In genomic region chr15:90750186-90750585, GRCh38 we compare ENCODE assay signal across 10 cellular contexts. TPM values are rescaled to one million over a fixed set of nuclear protein-coding genes. Genes with fewer than 3 reads are reported as not detected.
DNase-seq lines count a peak whose midpoint lies in the region; ATAC-seq, FAIRE-seq and TF ChIP-seq lines count a peak whose summit lies in the region.
"Had no signal": no experiment of that assay in that cellular context is flagged by ENCODE, and none has a peak within 500 bp of the region (broad histone marks: within the 10 kb centered on the region; RNA-seq: fewer than 3 reads in every experiment).

No MANE protein-coding gene starts in this region.

- CTCF ChIA-PET in activated CD4-positive, alpha-beta T cell treated with anti-CD3 and anti-CD28 coated beads for 36 hours (lab: Charles Lee): interaction anchor here (0.8 to 0.9 kb wide), 3 partner anchors 49 to 100 kb away, joined by 3 read pairs; no protein-coding TSS in a partner anchor

- H3K79me2 ChIP-seq in KMS-11 (ENCODE audit: insufficient read depth, low read depth) (peaks cover 21% of the 10 kb centered on the region; the same call in 1 of the 2 replicates), trophoblast cell (ENCODE audit: control insufficient read depth, insufficient read depth, low read length, poor library complexity) (no peaks in the 10 kb centered on the region)

- H3K36me3 ChIP-seq in KMS-11 (ENCODE audit: insufficient read depth) (0 out of 2 replicates have a peak, but pooled peaks cover 7% of the 10 kb centered on the region), trophoblast cell (ENCODE audit: control insufficient read depth in 1 of 2, insufficient read depth in 2 of 2, low read length in 2 of 2) (peaks cover 3% of the 10 kb centered on the region in 2 experiments), tibial nerve (no peaks in the 10 kb centered on the region)
- H3K36me3 ChIP-seq: heart left ventricle had no signal

- no peak overlapping the region for H3K14ac ChIP-seq in trophoblast cell (ENCODE audit: low read length)

- no peak overlapping the region for H3K4ac ChIP-seq in trophoblast cell (ENCODE audit: low read depth, low read length)

- H4K12ac ChIP-seq in trophoblast cell (ENCODE audit: low read depth, low read length): no peak overlapping the region

- peaks cover 25% of the 10 kb centered on the region for H3K4me1 Mint-ChIP-seq in activated CD4-positive, alpha-beta T cell treated with anti-CD3 and anti-CD28 coated beads for 36 hours
- H3K4me1 Mint-ChIP-seq in activated T-cell treated with anti-CD3 and anti-CD28 coated beads, Interleukin-2, amount 50 U/mL, for 4 hours (ENCODE audit: low read depth): peaks cover 11% of the 10 kb centered on the region

- H3K9me3 ChIP-seq in trophoblast cell (ENCODE audit: insufficient read depth, low read depth, low read length): no peaks in the 10 kb centered on the region
- H3K9me3 ChIP-seq in tibial nerve: no peaks in the 10 kb centered on the region
- H3K9me3 ChIP-seq: heart left ventricle had no signal

- peak; percentile 63 for DNase-seq in activated CD4-positive, alpha-beta T cell treated with anti-CD3 and anti-CD28 coated beads for 36 hours
- DNase-seq in activated CD4-positive, alpha-beta T cell treated with anti-CD3 and anti-CD28 coated beads for 1 hour: no peak
- DNase-seq in activated T-cell treated with anti-CD3 and anti-CD28 coated beads, Interleukin-2, amount 50 U/mL, for 4 hours: no peak
- DNase-seq in trophoblast cell (peak; percentile 25 to 67), urothelium cell line (ENCODE audit: low spot score) (no peak), tibial nerve (ENCODE audit: low spot score in 2 of 2) (no peak)
- DNase-seq: heart left ventricle had no signal

- FAIRE-seq in urothelium cell line (lab: Jason Lieb, UNC): no peak

- H3K9me3 Mint-ChIP-seq in activated CD4-positive, alpha-beta T cell treated with anti-CD3 and anti-CD28 coated beads for 36 hours (ENCODE audit: low read depth): no peaks in the 10 kb centered on the region
- no peaks in the 10 kb centered on the region for H3K9me3 Mint-ChIP-seq in activated T-cell treated with anti-CD3 and anti-CD28 coated beads, Interleukin-2, amount 50 U/mL, for 4 hours

- no peak overlapping the region for H2AK5ac ChIP-seq in trophoblast cell (ENCODE audit: low read length)

- H3K27me3 ChIP-seq in KMS-11 (ENCODE audit: insufficient read depth, low read depth) (no peaks in the 10 kb centered on the region), trophoblast cell (ENCODE audit: insufficient read depth, low read length) (no peaks in the 10 kb centered on the region), tibial nerve (no peaks in the 10 kb centered on the region)
- H3K27me3 ChIP-seq: heart left ventricle had no signal

- peak; percentile 80 for ATAC-seq in activated CD4-positive, alpha-beta T cell treated with anti-CD3 and anti-CD28 coated beads for 36 hours
- ATAC-seq in activated T-cell treated with anti-CD3 and anti-CD28 coated beads, Interleukin-2, amount 50 U/mL, for 4 hours: peak; percentile 80 to 81
- ATAC-seq in HG03097 (IDR thresholded peaks at IDR 0.05; ENCODE audit: low FRiP score, unreplicated experiment): no peak
- ATAC-seq: heart left ventricle, sciatic nerve had no signal

- no peak overlapping the region for H2BK120ac ChIP-seq in trophoblast cell (ENCODE audit: insufficient read depth, low read length, poor library complexity)

- H3K36me3 Mint-ChIP-seq in activated CD4-positive, alpha-beta T cell treated with anti-CD3 and anti-CD28 coated beads for 36 hours (ENCODE audit: low read depth): peaks cover 52% of the 10 kb centered on the region
- H3K36me3 Mint-ChIP-seq in activated T-cell treated with anti-CD3 and anti-CD28 coated beads, Interleukin-2, amount 50 U/mL, for 4 hours (ENCODE audit: insufficient read depth): peaks cover 21% of the 10 kb centered on the region

- POLR2A ChIA-PET in activated CD4-positive, alpha-beta T cell treated with anti-CD3 and anti-CD28 coated beads for 36 hours (lab: Charles Lee): no interaction called here

- H3K4me2 ChIP-seq in KMS-11 (peak overlapping the region; percentile 79), trophoblast cell (ENCODE audit: low read length) (no peak overlapping the region)

- H3K18ac ChIP-seq in trophoblast cell (ENCODE audit: low read length): no peak overlapping the region

- H3K4me3 Mint-ChIP-seq in activated CD4-positive, alpha-beta T cell treated with anti-CD3 and anti-CD28 coated beads for 36 hours: peak overlapping the region; percentile 29
- peak overlapping the region; percentile 39 for H3K4me3 Mint-ChIP-seq in activated T-cell treated with anti-CD3 and anti-CD28 coated beads, Interleukin-2, amount 50 U/mL, for 4 hours

- peak overlapping the region; percentile 82 for H3K27ac Mint-ChIP-seq in activated CD4-positive, alpha-beta T cell treated with anti-CD3 and anti-CD28 coated beads for 36 hours

- H3K23ac ChIP-seq in trophoblast cell (ENCODE audit: low read length): no peak overlapping the region

- TF ChIP-seq EP300 in tibial nerve (IDR thresholded peaks at IDR 0.05): no peak

- peak overlapping the region; percentile 5; the same call in 1 of the 2 replicates for H3K9ac ChIP-seq in KMS-11
- H3K9ac ChIP-seq in trophoblast cell (ENCODE audit: low read length): no peak overlapping the region

- WGBS in trophoblast cell (ENCODE audit: extremely low coverage, insufficient coverage, insufficient read length): no CpG with 5 or more reads among the region's 7 CpGs
- 86 to 91% methylated on average over 7 of the region's 7 CpGs for WGBS in tibial nerve, 2 donors

- H3K27me3 Mint-ChIP-seq in activated CD4-positive, alpha-beta T cell treated with anti-CD3 and anti-CD28 coated beads for 36 hours: no peaks in the 10 kb centered on the region
- H3K27me3 Mint-ChIP-seq in activated T-cell treated with anti-CD3 and anti-CD28 coated beads, Interleukin-2, amount 50 U/mL, for 4 hours (ENCODE audit: low read depth): no peaks in the 10 kb centered on the region

- H2AFZ ChIP-seq in KMS-11 (ENCODE audit: low read depth): no peak overlapping the region
- no peak overlapping the region for H2AFZ ChIP-seq in trophoblast cell (ENCODE audit: insufficient read depth, low read length, poor library complexity)

- H4K8ac ChIP-seq in trophoblast cell (ENCODE audit: low read depth, low read length): no peak overlapping the region

- no peak for TF ChIP-seq POLR2A in tibial nerve (IDR thresholded peaks at IDR 0.05)

- no peaks in the 10 kb centered on the region for H3K79me1 ChIP-seq in trophoblast cell (ENCODE audit: low read length)

- no peaks in the 10 kb centered on the region for H4K20me1 ChIP-seq in KMS-11 (ENCODE audit: insufficient read depth)

- intact Hi-C loops in activated CD4-positive, alpha-beta T cell treated with anti-CD3 and anti-CD28 coated beads for 36 hours (cut with DNase I, micrococcal nuclease): no loop called here

- H3K4me1 ChIP-seq in KMS-11 (ENCODE audit: low read depth, poor library complexity, severe bottlenecking) (peaks cover 58% of the 10 kb centered on the region), trophoblast cell (ENCODE audit: control insufficient read depth in 1 of 2, insufficient read depth in 2 of 2, low read length in 2 of 2) (no peaks in the 10 kb centered on the region), tibial nerve (no peaks in the 10 kb centered on the region)

- no peak overlapping the region for H4K91ac ChIP-seq in trophoblast cell (ENCODE audit: low read depth, low read length)

- H2BK12ac ChIP-seq in trophoblast cell (ENCODE audit: low read length): no peak overlapping the region

- H2BK5ac ChIP-seq in trophoblast cell (ENCODE audit: low read depth, low read length, poor library complexity): no peak overlapping the region

- H3K27ac ChIP-seq in KMS-11 (peak overlapping the region; percentile 52), trophoblast cell (ENCODE audit: low read depth, low read length) (no peak overlapping the region), tibial nerve (no peak overlapping the region)

- TF ChIP-seq CTCF in KMS-11 (conservative IDR thresholded peaks at IDR 0.05; ENCODE audit: low read depth, low read length): no peak
- no peak for TF ChIP-seq CTCF in tibial nerve (IDR thresholded peaks at IDR 0.05)

- H3K4me3 ChIP-seq in KMS-11 (IDR thresholded peaks at IDR 0.05; ENCODE audit: insufficient read depth, low read depth, low read length) (no peak overlapping the region), trophoblast cell (ENCODE audit: low read depth, low read length) (no peak overlapping the region), tibial nerve (no peak overlapping the region)

RNA-seq across cellular contexts. Expression of gene BLM, which starts 33.0 kb away (rescaled TPM):
- total RNA-seq in activated CD4-positive, alpha-beta T cell treated with anti-CD3 and anti-CD28 coated beads for 36 hours: 10 to 100 TPM; 59.5 to 73.7 TPM
- 10 to 100 TPM; 21.4 to 25.6 (median 23.5) TPM for total RNA-seq in activated T-cell treated with anti-CD3 and anti-CD28 coated beads, Interleukin-2, amount 50 U/mL, for 4 hours
- polyA plus RNA-seq in trophoblast cell (2013): 15.0 and 15.9 TPM in 2 replicates
- total RNA-seq in tibial nerve: 1 to 10 TPM in 2 of 4 donors, under 1 TPM in 2; 0.66 to 9.6 (median 1.0) TPM

Comparison
In these comparisons a context has a peak if more than half of its experiments do, and no peak if none do; other contexts are left out.
1. DNase-seq: peak in activated CD4-positive, alpha-beta T cell treated with anti-CD3 and anti-CD28 coated beads for 36 hours (single experiment) and trophoblast cell (2 of 2); none in activated CD4-positive, alpha-beta T cell treated with anti-CD3 and anti-CD28 coated beads for 1 hour (single experiment), activated T-cell treated with anti-CD3 and anti-CD28 coated beads, Interleukin-2, amount 50 U/mL, for 4 hours (single experiment), urothelium cell line (single experiment) and tibial nerve (0 of 2).